15 cellular contexts compared by ENCODE assay signal in genomic region chr20:50242548-50242862, GRCh38.
"Had no signal": no experiment of that assay in that cellular context is flagged by ENCODE, and none has a peak within 500 bp of the region (broad histone marks: within the 10 kb centered on the region; RNA-seq: fewer than 3 reads in every experiment).

No MANE protein-coding gene starts in this region.

- H3K36me3 ChIP-seq: gastrocnemius medialis, heart right ventricle, lower lobe of right lung had no signal

- H3K27me3 Mint-ChIP-seq: activated naive CD8-positive, alpha-beta T cell treated with anti-CD3 and anti-CD28 coated beads for 36 hours had no signal

- H3K4me1 ChIP-seq: gastrocnemius medialis, lower lobe of right lung had no signal

- H3K9me3 Mint-ChIP-seq: activated B cell treated with CpG ODN at 0.5 μM for 24 hours; activated naive CD8-positive, alpha-beta T cell treated with anti-CD3 and anti-CD28 coated beads for 36 hours; endodermal cell; naive B cell had no signal

- DNase-seq: activated B cell treated with CpG ODN at 0.5 μM for 24 hours; activated CD4-positive, alpha-beta T cell treated with anti-CD3 and anti-CD28 coated beads for 48 hours; activated CD8-positive, alpha-beta memory T cell treated with anti-CD3 and anti-CD28 coated beads, Interleukin-2, amount 50 U/mL, for 48 hours; activated naive CD8-positive, alpha-beta T cell treated with anti-CD3 and anti-CD28 coated beads for 36 hours; endodermal cell; erythroblast; gastrocnemius medialis; heart right ventricle; lower lobe of right lung; naive B cell; retina; stimulated activated CD4-positive, alpha-beta T cell treated with anti-CD3 and anti-CD28 coated beads, Interleukin-4, amount 100 ng/mL, for 24 hours; stimulated activated naive CD4-positive, alpha-beta T cell treated with Interleukin-2 at 50 U/mL for 16 hours; T-helper 2 cell had no signal

- ATAC-seq: gastrocnemius medialis, lower lobe of right lung had no signal

- H3K27ac Mint-ChIP-seq: activated B cell treated with CpG ODN at 0.5 μM for 24 hours; activated naive CD8-positive, alpha-beta T cell treated with anti-CD3 and anti-CD28 coated beads for 36 hours; endodermal cell; naive B cell had no signal

- H3K4me3 ChIP-seq: gastrocnemius medialis, heart right ventricle, lower lobe of right lung had no signal

- H3K9me3 ChIP-seq: gastrocnemius medialis, heart right ventricle, lower lobe of right lung had no signal

- H3K4me1 Mint-ChIP-seq: activated B cell treated with CpG ODN at 0.5 μM for 24 hours; activated naive CD8-positive, alpha-beta T cell treated with anti-CD3 and anti-CD28 coated beads for 36 hours; endodermal cell; naive B cell had no signal

- H3K4me3 Mint-ChIP-seq: activated B cell treated with CpG ODN at 0.5 μM for 24 hours; activated naive CD8-positive, alpha-beta T cell treated with anti-CD3 and anti-CD28 coated beads for 36 hours; endodermal cell; naive B cell had no signal

- H3K27me3 ChIP-seq: dorsolateral prefrontal cortex, gastrocnemius medialis had no signal

- H3K27ac ChIP-seq: gastrocnemius medialis, heart right ventricle, lower lobe of right lung had no signal

- H3K36me3 Mint-ChIP-seq: activated naive CD8-positive, alpha-beta T cell treated with anti-CD3 and anti-CD28 coated beads for 36 hours; naive B cell had no signal
